ENCODE assay signal across 17 cellular contexts in genomic region chr1:185934476-185935189, GRCh38.
DNase-seq lines count a peak whose midpoint lies in the region; ATAC-seq, FAIRE-seq and TF ChIP-seq lines count a peak whose summit lies in the region.
"Had no signal": no experiment of that assay in that cellular context is flagged by ENCODE, and none has a peak within 500 bp of the region (broad histone marks: within the 10 kb centered on the region; RNA-seq: fewer than 3 reads in every experiment).

No MANE protein-coding gene starts in this region.

- no peak for TF ChIP-seq CTCF in A549 (IDR thresholded peaks at IDR 0.05)

- no peak overlapping the region for H3K4me3 ChIP-seq in A549
- H3K4me3 ChIP-seq in adipocyte (ENCODE audit: low read length), result peak overlapping the region; percentile 81
- H3K4me3 ChIP-seq: lung had no signal

- peak overlapping the region; percentile 41 for H3K4me2 ChIP-seq in A549

- FAIRE-seq in A549 (lab: Jason Lieb, UNC), result no peak
- no peak for FAIRE-seq in HTR-8/SVneo (lab: Jason Lieb, UNC)

- H3K9ac ChIP-seq in adipocyte (ENCODE audit: low read length), result peak overlapping the region; percentile 79

- H3K27me3 ChIP-seq in adipocyte (replicated peaks; ENCODE audit: control insufficient read depth, insufficient read depth, low read length), result no peaks in the 10 kb centered on the region

- 44% methylated on average over 5 of the region's 5 CpGs for WGBS in A549 (ENCODE audit: missing lambda C conversion rate)

- H3K36me3 ChIP-seq in adipocyte (ENCODE audit: control insufficient read depth, insufficient read depth, low read length, severe bottlenecking), result no peaks in the 10 kb centered on the region

- H3K4me1 ChIP-seq in A549 (no peaks in the 10 kb centered on the region; the same call in 2 of the 3 replicates), adipocyte (ENCODE audit: control insufficient read depth, insufficient read depth, low read length) (peaks cover 21% of the 10 kb centered on the region)

- intact Hi-C loops in left ventricle myocardium superior (cut with micrococcal nuclease), result no loop called here

- no peak for TF ChIP-seq POLR2A in A549 (IDR thresholded peaks at IDR 0.05; ENCODE audit: low read length)

- POLR2A ChIA-PET in A549 (lab: Yijun Ruan, JAX), result no interaction called here

- ATAC-seq in A549 (no peak), left ventricle myocardium superior (no peak)
- ATAC-seq: HCT116 had no signal

- TF ChIP-seq RAD21 in A549 (conservative IDR thresholded peaks at IDR 0.05 in 1 of 2, IDR thresholded peaks at IDR 0.05 in 1 of 2), result no peak

- CTCF ChIA-PET in A549 (lab: Yijun Ruan, JAX), result interaction anchor here (0.9 kb wide), 1 partner anchor 565 kb away, joined by 3 read pairs; no protein-coding TSS in a partner anchor

- H3K27ac ChIP-seq in A549, result peak overlapping the region in 1 of 2 experiments; percentile 32; a peak in 2 of 6 replicates
- H3K27ac ChIP-seq: VCaP had no signal

- peak in 1 of 2 experiments; percentile 18 for DNase-seq in A549 (ENCODE audit: low read depth in 1 of 2, low spot score in 1 of 2)
- peak; percentile 16 for DNase-seq in HS-5 (ENCODE audit: low read depth)
- peak; percentile 77 for DNase-seq in adipocyte (ENCODE audit: low read depth)
- DNase-seq in glomerular visceral epithelial cell (ENCODE audit: extremely low spot score), result peak; percentile 50
- no peak for DNase-seq in HT-29 (ENCODE audit: low spot score)
- DNase-seq in HTR-8/SVneo (ENCODE audit: insufficient read length, low spot score), result no peak
- DNase-seq in activated CD8-positive, alpha-beta memory T cell treated with anti-CD3 and anti-CD28 coated beads, Interleukin-2, amount 50 U/mL, for 48 hours, result no peak
- DNase-seq in left ventricle myocardium superior, result no peak
- DNase-seq: activated naive CD8-positive, alpha-beta T cell treated with anti-CD3 and anti-CD28 coated beads, Interleukin-2, amount 10 ng/mL, durations not matched to agents 7 days and 5 days; DND-41; glutamatergic neuron; NCI-H1436 treated with DMSO at 0.1 percent for 48 hours; occipital lobe; SHP77 treated with DMSO at 0.1 percent for 48 hours had no signal

- H3K9me3 ChIP-seq in A549 (0 out of 3 replicates have a peak, but pooled peaks cover 5% of the 10 kb centered on the region), adipocyte (ENCODE audit: control insufficient read depth, low read length) (peaks cover 5% of the 10 kb centered on the region)

- no peak for TF ChIP-seq EP300 in A549 (IDR thresholded peaks at IDR 0.05)

TF ChIP-seq in A549, 52 proteins besides CTCF, POLR2A, EP300 and RAD21:
- peak; percentile 81 for TF ChIP-seq MAFK (IDR thresholded peaks at IDR 0.05; ENCODE audit: partially characterized antibody)
- no peak for TF ChIP-seq RARB (CRISPR knock-in tag; IDR thresholded peaks at IDR 0.05)

Comparison
In these comparisons a context has a peak if more than half of its experiments do, and no peak if none do; other contexts are left out.
1. DNase-seq: peak in HS-5 (single experiment), adipocyte (single experiment) and glomerular visceral epithelial cell (single experiment); none in HT-29 (single experiment), HTR-8/SVneo (single experiment), activated CD8-positive, alpha-beta memory T cell treated with anti-CD3 and anti-CD28 coated beads, Interleukin-2, amount 50 U/mL, for 48 hours (single experiment) and left ventricle myocardium superior (single experiment).